ENCODE assay signal across 17 cellular contexts in the genomic region with DNA sequence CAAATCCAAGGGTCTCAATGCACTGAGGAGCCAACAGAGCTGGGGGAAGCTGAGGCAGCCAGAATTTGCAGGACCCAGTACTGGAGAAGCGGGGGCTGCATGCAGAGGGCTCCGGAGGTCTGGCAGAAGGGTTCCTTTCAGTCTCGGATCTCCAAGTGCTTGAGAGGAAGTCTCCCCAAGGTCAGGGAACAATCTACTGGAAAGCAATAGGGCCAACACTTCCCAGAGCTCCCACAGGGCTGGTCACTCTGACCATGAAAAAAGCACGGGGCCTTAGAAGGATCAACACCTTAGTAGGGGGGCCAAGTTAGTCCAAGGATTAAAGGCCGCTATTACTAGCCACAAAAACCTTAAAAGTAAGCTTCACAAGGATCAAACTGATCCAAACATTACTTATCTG. TPM values are rescaled to one million over a fixed set of nuclear protein-coding genes. Genes with fewer than 3 reads are reported as not detected.
DNase-seq lines count a peak whose midpoint lies in the region; ATAC-seq and TF ChIP-seq lines count a peak whose summit lies in the region.
"Had no signal": no experiment of that assay in that cellular context is flagged by ENCODE, and none has a peak within 500 bp of the region (broad histone marks: within the 10 kb centered on the region; RNA-seq: fewer than 3 reads in every experiment).

No MANE protein-coding gene starts in this region.

- no peak overlapping the region for H3K56ac ChIP-seq in H9 (ENCODE audit: insufficient read length, low read depth, low read length)

- peaks cover 1% of the 10 kb centered on the region for H3K9me3 Mint-ChIP-seq in activated naive CD8-positive, alpha-beta T cell treated with anti-CD3 and anti-CD28 coated beads for 36 hours
- no peaks in the 10 kb centered on the region for H3K9me3 Mint-ChIP-seq in activated naive CD8-positive, alpha-beta T cell treated with anti-CD3 and anti-CD28 coated beads, Interleukin-2, amount 50 U/mL, for 24 hours
- H3K9me3 Mint-ChIP-seq in H9: no peaks in the 10 kb centered on the region
- H3K9me3 Mint-ChIP-seq in dendritic cell treated with granulocyte-macrophage colony-stimulating factor and Interleukin-4, amounts not matched to agents 40 ng/mL and 50 ng/mL, for 4 days: no peaks in the 10 kb centered on the region
- H3K9me3 Mint-ChIP-seq in nephron: peaks cover 6% of the 10 kb centered on the region
- H3K9me3 Mint-ChIP-seq in activated CD4-positive, alpha-beta memory T cell treated with anti-CD3 and anti-CD28 coated beads for 36 hours: no peaks in the 10 kb centered on the region
- H3K9me3 Mint-ChIP-seq: CD8-positive, alpha-beta T cell had no signal

- H2BK20ac ChIP-seq in H9 (ENCODE audit: low read depth, low read length, poor library complexity, severe bottlenecking): no peak overlapping the region

- no peak overlapping the region for H3K4me3 ChIP-seq in uterus

- H3K18ac ChIP-seq in H9 (ENCODE audit: insufficient read length, low read depth, low read length): no peak overlapping the region

- no peak overlapping the region for H3K4me3 Mint-ChIP-seq in activated naive CD8-positive, alpha-beta T cell treated with anti-CD3 and anti-CD28 coated beads for 36 hours
- no peak overlapping the region for H3K4me3 Mint-ChIP-seq in activated naive CD8-positive, alpha-beta T cell treated with anti-CD3 and anti-CD28 coated beads, Interleukin-2, amount 50 U/mL, for 24 hours
- H3K4me3 Mint-ChIP-seq in H9 (no peak overlapping the region), nephron (no peak overlapping the region)
- H3K4me3 Mint-ChIP-seq in dendritic cell treated with granulocyte-macrophage colony-stimulating factor and Interleukin-4, amounts not matched to agents 40 ng/mL and 50 ng/mL, for 4 days: peak overlapping the region; percentile 10
- H3K4me3 Mint-ChIP-seq in activated CD4-positive, alpha-beta memory T cell treated with anti-CD3 and anti-CD28 coated beads for 36 hours: no peak overlapping the region

- H3K27ac ChIP-seq in H9 (ENCODE audit: insufficient read length, low read depth, low read length) (no peak overlapping the region), uterus (no peak overlapping the region)

- no peak overlapping the region for H3K23ac ChIP-seq in H9 (ENCODE audit: insufficient read length, low read depth, low read length)

- TF ChIP-seq POLR2A in uterus (IDR thresholded peaks at IDR 0.05): no peak

- peaks cover 44% of the 10 kb centered on the region for H3K4me1 Mint-ChIP-seq in activated naive CD8-positive, alpha-beta T cell treated with anti-CD3 and anti-CD28 coated beads for 36 hours
- peaks cover 42% of the 10 kb centered on the region for H3K4me1 Mint-ChIP-seq in activated naive CD8-positive, alpha-beta T cell treated with anti-CD3 and anti-CD28 coated beads, Interleukin-2, amount 50 U/mL, for 24 hours
- H3K4me1 Mint-ChIP-seq in H9 (peaks cover 13 to 15% of the 10 kb centered on the region in 2 experiments), nephron (peaks cover 11% of the 10 kb centered on the region)
- H3K4me1 Mint-ChIP-seq in dendritic cell treated with granulocyte-macrophage colony-stimulating factor and Interleukin-4, amounts not matched to agents 40 ng/mL and 50 ng/mL, for 4 days (ENCODE audit: low read depth): peaks cover 61% of the 10 kb centered on the region
- H3K4me1 Mint-ChIP-seq in activated CD4-positive, alpha-beta memory T cell treated with anti-CD3 and anti-CD28 coated beads for 36 hours (ENCODE audit: low read depth): peaks cover 41% of the 10 kb centered on the region

- no peak overlapping the region for H2AK5ac ChIP-seq in H9 (ENCODE audit: insufficient read length, low read length)

- peak overlapping the region; percentile 63 for H3K27ac Mint-ChIP-seq in activated naive CD8-positive, alpha-beta T cell treated with anti-CD3 and anti-CD28 coated beads for 36 hours
- H3K27ac Mint-ChIP-seq in activated naive CD8-positive, alpha-beta T cell treated with anti-CD3 and anti-CD28 coated beads, Interleukin-2, amount 50 U/mL, for 24 hours: no peak overlapping the region
- H3K27ac Mint-ChIP-seq in H9 (peak overlapping the region; percentile 32 to 83 (median 40); a peak in 3 of 7 replicates), nephron (peak overlapping the region; percentile 11 to 67 (median 44))
- H3K27ac Mint-ChIP-seq in dendritic cell treated with granulocyte-macrophage colony-stimulating factor and Interleukin-4, amounts not matched to agents 40 ng/mL and 50 ng/mL, for 4 days: peak overlapping the region; percentile 0
- no peak overlapping the region for H3K27ac Mint-ChIP-seq in activated CD4-positive, alpha-beta memory T cell treated with anti-CD3 and anti-CD28 coated beads for 36 hours
- H3K27ac Mint-ChIP-seq: CD8-positive, alpha-beta T cell had no signal

- H2BK15ac ChIP-seq in H9 (ENCODE audit: low read depth, low read length): no peak overlapping the region

- H2BK5ac ChIP-seq in H9 (ENCODE audit: insufficient read length, low read length): no peak overlapping the region

- no CpG with 5 or more reads among the region's 5 CpGs for WGBS in H9 (ENCODE audit: extremely low coverage, insufficient read length, low lambda C conversion rate)

- TF ChIP-seq CTCF in H9 (conservative IDR thresholded peaks at IDR 0.05): no peak
- no peak for TF ChIP-seq CTCF in nephron (IDR thresholded peaks at IDR 0.05; ENCODE audit: unreplicated experiment in 3 of 3)
- TF ChIP-seq CTCF in uterus (IDR thresholded peaks at IDR 0.05): no peak

- no peak overlapping the region for H3K4ac ChIP-seq in H9 (ENCODE audit: low read depth, low read length)

- H3K79me1 ChIP-seq in H9 (ENCODE audit: insufficient read depth, low read depth, low read length, poor library complexity, severe bottlenecking): peaks cover 17% of the 10 kb centered on the region

- H4K8ac ChIP-seq in H9 (replicated peaks; ENCODE audit: insufficient read length, low read depth, low read length): no peak overlapping the region

- intact Hi-C loops in dendritic cell treated with granulocyte-macrophage colony-stimulating factor and Interleukin-4, amounts not matched to agents 40 ng/mL and 50 ng/mL, for 4 days (cut with micrococcal nuclease): no loop called here
- intact Hi-C loops in uterus (cut with DNase I; ENCODE audit: low total_unique reads): no loop called here
- intact Hi-C loops in activated CD4-positive, alpha-beta memory T cell treated with anti-CD3 and anti-CD28 coated beads for 36 hours (cut with micrococcal nuclease): no loop called here

- no peaks in the 10 kb centered on the region for H4K20me1 ChIP-seq in H9 (ENCODE audit: control insufficient read depth, insufficient read depth, insufficient read length)

- peaks cover 11% of the 10 kb centered on the region for H3K36me3 Mint-ChIP-seq in activated naive CD8-positive, alpha-beta T cell treated with anti-CD3 and anti-CD28 coated beads for 36 hours
- no peaks in the 10 kb centered on the region for H3K36me3 Mint-ChIP-seq in activated naive CD8-positive, alpha-beta T cell treated with anti-CD3 and anti-CD28 coated beads, Interleukin-2, amount 50 U/mL, for 24 hours (ENCODE audit: low read depth)
- H3K36me3 Mint-ChIP-seq in H9 (ENCODE audit: insufficient read depth in 1 of 3, low read depth in 3 of 3) (peaks cover 0 to 4% (median 0%) of the 10 kb centered on the region in 3 experiments; a peak in 1 of 7 replicates), nephron (ENCODE audit: low read depth) (peaks cover 17% of the 10 kb centered on the region)
- H3K36me3 Mint-ChIP-seq in dendritic cell treated with granulocyte-macrophage colony-stimulating factor and Interleukin-4, amounts not matched to agents 40 ng/mL and 50 ng/mL, for 4 days (ENCODE audit: low read depth): peaks cover 15% of the 10 kb centered on the region
- H3K36me3 Mint-ChIP-seq in activated CD4-positive, alpha-beta memory T cell treated with anti-CD3 and anti-CD28 coated beads for 36 hours: peaks cover 2% of the 10 kb centered on the region

- no peak overlapping the region for H4K91ac ChIP-seq in H9 (ENCODE audit: insufficient read length, low read depth, low read length)

- no peak overlapping the region for H2BK12ac ChIP-seq in H9 (ENCODE audit: insufficient read length, low read depth, low read length)

- H3K4me2 ChIP-seq in H9 (ENCODE audit: insufficient read depth, insufficient read length, low read length): no peak overlapping the region

- no peak overlapping the region for H2AFZ ChIP-seq in H9 (ENCODE audit: low read length)

- DNase-seq in activated naive CD8-positive, alpha-beta T cell treated with anti-CD3 and anti-CD28 coated beads for 36 hours: no peak
- DNase-seq in activated naive CD8-positive, alpha-beta T cell treated with anti-CD3 and anti-CD28 coated beads, Interleukin-2, amount 50 U/mL, for 24 hours: no peak
- DNase-seq in H9 (no peak), hippocampal formation (lab: John Stamatoyannopoulos, UW) (no peak), uterus (no peak)
- DNase-seq in activated CD4-positive, alpha-beta memory T cell treated with anti-CD3 and anti-CD28 coated beads for 36 hours: no peak
- DNase-seq: 8988T; BE2C; CD8-positive, alpha-beta T cell; HCEC 1CT; NCI-H1417; NCI-H2029; NCI-H2171 treated with DMSO at 0.1 percent for 48 hours; NCI-H774; PC-3 had no signal

- CTCF ChIA-PET in activated CD4-positive, alpha-beta memory T cell treated with anti-CD3 and anti-CD28 coated beads for 36 hours (lab: Charles Lee): interaction anchor here (1.1 kb wide), 2 partner anchors 15 to 16 kb away, joined by 3 read pairs; no protein-coding TSS in a partner anchor

- no peaks in the 10 kb centered on the region for H3K27me3 Mint-ChIP-seq in activated naive CD8-positive, alpha-beta T cell treated with anti-CD3 and anti-CD28 coated beads for 36 hours
- H3K27me3 Mint-ChIP-seq in activated naive CD8-positive, alpha-beta T cell treated with anti-CD3 and anti-CD28 coated beads, Interleukin-2, amount 50 U/mL, for 24 hours: no peaks in the 10 kb centered on the region
- no peaks in the 10 kb centered on the region for H3K27me3 Mint-ChIP-seq in H9 (ENCODE audit: low read depth)
- no peaks in the 10 kb centered on the region for H3K27me3 Mint-ChIP-seq in dendritic cell treated with granulocyte-macrophage colony-stimulating factor and Interleukin-4, amounts not matched to agents 40 ng/mL and 50 ng/mL, for 4 days
- no peaks in the 10 kb centered on the region for H3K27me3 Mint-ChIP-seq in nephron (ENCODE audit: low read depth)
- H3K27me3 Mint-ChIP-seq in activated CD4-positive, alpha-beta memory T cell treated with anti-CD3 and anti-CD28 coated beads for 36 hours: no peaks in the 10 kb centered on the region

- POLR2A ChIA-PET in activated CD4-positive, alpha-beta memory T cell treated with anti-CD3 and anti-CD28 coated beads for 36 hours (lab: Charles Lee): no interaction called here

- no peaks in the 10 kb centered on the region for H3K36me3 ChIP-seq in uterus
- H3K36me3 ChIP-seq: BE2C had no signal

- no peak overlapping the region for H2BK120ac ChIP-seq in H9 (ENCODE audit: low read depth, low read length, poor library complexity, severe bottlenecking)

- H3K9ac ChIP-seq in H9 (ENCODE audit: extremely low read depth, insufficient read length, low read length): no peak overlapping the region

- peaks cover 7% of the 10 kb centered on the region; the same call in 1 of the 2 replicates for H3K79me2 ChIP-seq in H9 (ENCODE audit: insufficient read depth, low read length)

- ATAC-seq in activated naive CD8-positive, alpha-beta T cell treated with anti-CD3 and anti-CD28 coated beads, Interleukin-2, amount 50 U/mL, for 24 hours: no peak
- ATAC-seq: CD8-positive, alpha-beta T cell; PC-3 had no signal

- no peak overlapping the region for H3T11ph ChIP-seq in H9 (ENCODE audit: low read length)

- H3K9me3 ChIP-seq in H9 (ENCODE audit: control insufficient read depth, low read depth, low read length) (no peaks in the 10 kb centered on the region), uterus (no peaks in the 10 kb centered on the region)
- H3K9me3 ChIP-seq: BE2C had no signal

- H4K5ac ChIP-seq in H9 (ENCODE audit: insufficient read length, low read depth, low read length): no peak overlapping the region

- H3K27me3 ChIP-seq in H9 (ENCODE audit: insufficient read depth, low read length): no peaks in the 10 kb centered on the region
- H3K27me3 ChIP-seq in uterus: no peaks in the 10 kb centered on the region
- H3K27me3 ChIP-seq: BE2C had no signal

- H3K4me1 ChIP-seq in H9 (ENCODE audit: insufficient read depth, low read length) (no peaks in the 10 kb centered on the region), uterus (no peaks in the 10 kb centered on the region)
- H3K4me1 ChIP-seq: BE2C had no signal

- no peak overlapping the region for H3K14ac ChIP-seq in H9 (ENCODE audit: insufficient read depth, low read length)

- no peaks in the 10 kb centered on the region for H3K23me2 ChIP-seq in H9 (ENCODE audit: insufficient read length, low read depth, low read length, poor library complexity, severe bottlenecking)

RNA-seq across cellular contexts. Expression of gene SPPL3, which starts 31.7 kb away (rescaled TPM):
- total RNA-seq in activated naive CD8-positive, alpha-beta T cell treated with anti-CD3 and anti-CD28 coated beads for 36 hours: 10 to 100 TPM; 24.7 to 27.6 TPM
- total RNA-seq in H9 (2021) (46.3 and 47.2 TPM in 2 replicates), uterus (10 to 100 TPM in 3 of 4 donors, 1 to 10 TPM in 1; 5.4 to 82.7 (median 23.2) TPM)
- total RNA-seq in activated CD4-positive, alpha-beta memory T cell treated with anti-CD3 and anti-CD28 coated beads for 36 hours: 10 to 100 TPM; 24.3 to 26.7 TPM

Comparison
In these comparisons a context has a peak if more than half of its experiments do, and no peak if none do; other contexts are left out.
1. H3K27ac Mint-ChIP-seq: peak in activated naive CD8-positive, alpha-beta T cell treated with anti-CD3 and anti-CD28 coated beads for 36 hours (single experiment), H9 (3 of 3), dendritic cell treated with granulocyte-macrophage colony-stimulating factor and Interleukin-4, amounts not matched to agents 40 ng/mL and 50 ng/mL, for 4 days (single experiment) and nephron (3 of 3); none in activated naive CD8-positive, alpha-beta T cell treated with anti-CD3 and anti-CD28 coated beads, Interleukin-2, amount 50 U/mL, for 24 hours (single experiment) and activated CD4-positive, alpha-beta memory T cell treated with anti-CD3 and anti-CD28 coated beads for 36 hours (single experiment).